In the genomic region with DNA sequence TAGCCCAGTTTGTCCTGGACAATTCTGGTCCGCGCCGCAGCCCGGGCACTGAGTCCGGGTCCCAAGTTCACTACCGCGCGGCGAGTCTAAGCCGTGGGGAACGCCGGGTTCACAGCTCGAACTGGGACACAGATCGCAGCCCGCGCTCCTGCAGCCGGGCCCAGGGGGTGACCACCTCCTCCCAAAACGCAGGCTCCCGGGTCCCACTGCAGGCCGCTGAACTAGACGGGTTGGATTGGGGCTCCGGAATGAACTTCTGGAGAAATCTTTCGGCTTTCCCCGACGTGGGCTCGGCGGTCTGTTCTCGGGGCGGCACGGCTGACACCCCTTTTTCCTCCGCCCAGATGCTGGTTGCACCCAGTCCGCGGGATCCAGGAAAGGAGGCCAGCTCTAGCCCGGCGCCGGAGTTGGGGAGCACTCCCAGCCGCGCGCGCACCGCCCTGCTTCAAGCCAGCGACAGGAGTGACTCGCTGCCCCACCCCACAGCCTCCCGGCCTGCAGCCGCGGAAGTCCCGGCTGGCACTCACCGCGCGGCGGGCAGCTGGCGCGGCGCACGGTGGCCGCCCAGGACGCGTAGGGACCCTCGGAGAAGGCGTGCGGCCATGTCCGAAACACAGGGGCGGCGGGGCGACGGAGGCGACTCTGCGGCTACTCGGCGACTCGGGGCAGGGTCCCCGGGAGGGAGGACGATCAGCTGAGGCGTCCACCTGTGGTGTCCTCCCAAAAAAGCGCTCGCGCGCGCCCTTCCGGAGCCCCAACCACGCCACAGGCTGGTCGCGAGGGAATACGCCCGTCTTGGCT, we compare ENCODE assay signal across 9 cellular contexts. TPM values are rescaled to one million over a fixed set of nuclear protein-coding genes. Genes with fewer than 3 reads are reported as not detected.
DNase-seq lines count a peak whose midpoint lies in the region; ATAC-seq and TF ChIP-seq lines count a peak whose summit lies in the region.
"Had no signal": no experiment of that assay in that cellular context is flagged by ENCODE, and none has a peak within 500 bp of the region (broad histone marks: within the 10 kb centered on the region; RNA-seq: fewer than 3 reads in every experiment).

A gene (minus strand): TSS at position 788 of the 801 bp plus-strand sequence. CDS start 184 bp downstream, at position 604.

- H3K4me1 Mint-ChIP-seq in WTC11 (peaks cover 13% of the 10 kb centered on the region), nephron (no peaks in the 10 kb centered on the region)

- peaks cover 50% of the 10 kb centered on the region for H3K27me3 Mint-ChIP-seq in WTC11 (ENCODE audit: low read depth)
- peaks cover 87% of the 10 kb centered on the region for H3K27me3 Mint-ChIP-seq in nephron (ENCODE audit: low read depth)

- H3K36me3 Mint-ChIP-seq in WTC11 (no peaks in the 10 kb centered on the region), nephron (ENCODE audit: low read depth) (no peaks in the 10 kb centered on the region)
- H3K36me3 Mint-ChIP-seq: T-cell had no signal

- H3K36me3 ChIP-seq in WERI-Rb-1, result no peaks in the 10 kb centered on the region

- DNase-seq in DMS53 (lab: John Stamatoyannopoulos, UW) (peak; percentile 79), WTC11 (ENCODE audit: low spot score) (peak; percentile 65), foreskin keratinocyte (no peak), WERI-Rb-1 (no peak)
- DNase-seq: T-cell had no signal

- POLR2A ChIA-PET in WTC11 (lab: Charles Lee), result interaction anchor here (0.7 to 1.1 kb wide), 4 partner anchors 53 to 94 kb away, joined by 3 to 8 read pairs (median 5); a partner anchor contains a TSS

- H3K27ac ChIP-seq in foreskin keratinocyte (no peak within 1 kb of the TSS), WERI-Rb-1 (no peak within 1 kb of the TSS)

- no peak within 1 kb of the TSS for H3K27ac Mint-ChIP-seq in WTC11
- peak within 1 kb of the TSS in 2 of 3 experiments; percentile 67 to 90 for H3K27ac Mint-ChIP-seq in nephron
- H3K27ac Mint-ChIP-seq: T-cell had no signal

- H3K4me3 Mint-ChIP-seq in WTC11, result peak within 1 kb of the TSS; percentile 78
- peak within 1 kb of the TSS; percentile 67 to 85 (median 78) for H3K4me3 Mint-ChIP-seq in nephron

- ATAC-seq in HG02678 (IDR thresholded peaks at IDR 0.05; ENCODE audit: unreplicated experiment), result peak; percentile 50
- ATAC-seq in WTC11, result peak; percentile 90
- peak; percentile 94 for ATAC-seq in foreskin keratinocyte
- no peak for ATAC-seq in GM21576 (IDR thresholded peaks at IDR 0.05; ENCODE audit: unreplicated experiment)
- no peak for ATAC-seq in HG03457 (IDR thresholded peaks at IDR 0.05; ENCODE audit: unreplicated experiment)

- H3K4me1 ChIP-seq in foreskin keratinocyte, result peaks cover 10% of the 10 kb centered on the region

- H3K9me3 ChIP-seq in WERI-Rb-1 (ENCODE audit: severe bottlenecking), result no peaks in the 10 kb centered on the region

- TF ChIP-seq CTCF in WTC11 (IDR thresholded peaks at IDR 0.05) (no peak), foreskin keratinocyte (conservative IDR thresholded peaks at IDR 0.05) (no peak), nephron (IDR thresholded peaks at IDR 0.05; ENCODE audit: unreplicated experiment in 3 of 3) (no peak), WERI-Rb-1 (IDR thresholded peaks at IDR 0.05; ENCODE audit: low read depth, low read length) (no peak)

- H3K4me3 ChIP-seq in WERI-Rb-1 (ENCODE audit: low read depth, low read length), result no peak within 1 kb of the TSS

- H3K27me3 ChIP-seq in foreskin keratinocyte (peaks cover 15% of the 10 kb centered on the region), WERI-Rb-1 (ENCODE audit: insufficient read depth, low read depth, severe bottlenecking) (no peaks in the 10 kb centered on the region)

- CTCF ChIA-PET in WTC11 (lab: Charles Lee), result interaction anchor here (1.8 kb wide), 1 partner anchor 26 kb away, joined by 5 read pairs; no protein-coding TSS in a partner anchor

- H3K9me3 Mint-ChIP-seq in WTC11, result no peaks in the 10 kb centered on the region
- H3K9me3 Mint-ChIP-seq in nephron, result no peaks in the 10 kb centered on the region
- H3K9me3 Mint-ChIP-seq: T-cell had no signal

TF ChIP-seq in WTC11, 78 proteins besides CTCF, POLR2A, EP300 and RAD21 (continues in another document):
- TF ChIP-seq, protein P1, sequence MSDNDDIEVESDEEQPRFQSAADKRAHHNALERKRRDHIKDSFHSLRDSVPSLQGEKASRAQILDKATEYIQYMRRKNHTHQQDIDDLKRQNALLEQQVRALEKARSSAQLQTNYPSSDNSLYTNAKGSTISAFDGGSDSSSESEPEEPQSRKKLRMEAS (CRISPR knock-in tag; IDR thresholded peaks at IDR 0.05), result peak; percentile 68
- TF ChIP-seq, protein P2, sequence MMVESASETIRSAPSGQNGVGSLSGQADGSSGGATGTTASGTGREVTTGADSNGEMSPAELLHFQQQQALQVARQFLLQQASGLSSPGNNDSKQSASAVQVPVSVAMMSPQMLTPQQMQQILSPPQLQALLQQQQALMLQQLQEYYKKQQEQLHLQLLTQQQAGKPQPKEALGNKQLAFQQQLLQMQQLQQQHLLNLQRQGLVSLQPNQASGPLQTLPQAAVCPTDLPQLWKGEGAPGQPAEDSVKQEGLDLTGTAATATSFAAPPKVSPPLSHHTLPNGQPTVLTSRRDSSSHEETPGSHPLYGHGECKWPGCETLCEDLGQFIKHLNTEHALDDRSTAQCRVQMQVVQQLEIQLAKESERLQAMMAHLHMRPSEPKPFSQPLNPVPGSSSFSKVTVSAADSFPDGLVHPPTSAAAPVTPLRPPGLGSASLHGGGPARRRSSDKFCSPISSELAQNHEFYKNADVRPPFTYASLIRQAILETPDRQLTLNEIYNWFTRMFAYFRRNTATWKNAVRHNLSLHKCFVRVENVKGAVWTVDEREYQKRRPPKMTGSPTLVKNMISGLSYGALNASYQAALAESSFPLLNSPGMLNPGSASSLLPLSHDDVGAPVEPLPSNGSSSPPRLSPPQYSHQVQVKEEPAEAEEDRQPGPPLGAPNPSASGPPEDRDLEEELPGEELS (CRISPR knock-in tag; IDR thresholded peaks at IDR 0.05), result peak; percentile 67
- TF ChIP-seq JAZF1 (CRISPR knock-in tag; IDR thresholded peaks at IDR 0.05) (no peak), CREB1 (CRISPR knock-in tag; IDR thresholded peaks at IDR 0.05) (no peak), TP53 (CRISPR knock-in tag; IDR thresholded peaks at IDR 0.05) (no peak), SOX15 (CRISPR knock-in tag; IDR thresholded peaks at IDR 0.05) (no peak), ETV6 (CRISPR knock-in tag; IDR thresholded peaks at IDR 0.05) (peak; percentile 63; the same call in 1 of the 2 replicates), KAT7 (CRISPR knock-in tag; IDR thresholded peaks at IDR 0.05; ENCODE audit: borderline replicate concordance) (peak; percentile 86; the same call in 1 of the 2 replicates)
- TF ChIP-seq, protein P3, sequence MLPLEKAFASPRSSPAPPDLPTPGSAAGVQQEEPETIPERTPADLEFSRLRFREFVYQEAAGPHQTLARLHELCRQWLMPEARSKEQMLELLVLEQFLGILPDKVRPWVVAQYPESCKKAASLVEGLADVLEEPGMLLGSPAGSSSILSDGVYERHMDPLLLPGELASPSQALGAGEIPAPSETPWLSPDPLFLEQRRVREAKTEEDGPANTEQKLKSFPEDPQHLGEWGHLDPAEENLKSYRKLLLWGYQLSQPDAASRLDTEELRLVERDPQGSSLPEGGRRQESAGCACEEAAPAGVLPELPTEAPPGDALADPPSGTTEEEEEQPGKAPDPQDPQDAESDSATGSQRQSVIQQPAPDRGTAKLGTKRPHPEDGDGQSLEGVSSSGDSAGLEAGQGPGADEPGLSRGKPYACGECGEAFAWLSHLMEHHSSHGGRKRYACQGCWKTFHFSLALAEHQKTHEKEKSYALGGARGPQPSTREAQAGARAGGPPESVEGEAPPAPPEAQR (CRISPR knock-in tag; IDR thresholded peaks at IDR 0.05), result no peak
- TF ChIP-seq, protein P4, sequence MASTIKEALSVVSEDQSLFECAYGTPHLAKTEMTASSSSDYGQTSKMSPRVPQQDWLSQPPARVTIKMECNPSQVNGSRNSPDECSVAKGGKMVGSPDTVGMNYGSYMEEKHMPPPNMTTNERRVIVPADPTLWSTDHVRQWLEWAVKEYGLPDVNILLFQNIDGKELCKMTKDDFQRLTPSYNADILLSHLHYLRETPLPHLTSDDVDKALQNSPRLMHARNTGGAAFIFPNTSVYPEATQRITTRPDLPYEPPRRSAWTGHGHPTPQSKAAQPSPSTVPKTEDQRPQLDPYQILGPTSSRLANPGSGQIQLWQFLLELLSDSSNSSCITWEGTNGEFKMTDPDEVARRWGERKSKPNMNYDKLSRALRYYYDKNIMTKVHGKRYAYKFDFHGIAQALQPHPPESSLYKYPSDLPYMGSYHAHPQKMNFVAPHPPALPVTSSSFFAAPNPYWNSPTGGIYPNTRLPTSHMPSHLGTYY (CRISPR knock-in tag; IDR thresholded peaks at IDR 0.05), result no peak
- TF ChIP-seq, protein P5, sequence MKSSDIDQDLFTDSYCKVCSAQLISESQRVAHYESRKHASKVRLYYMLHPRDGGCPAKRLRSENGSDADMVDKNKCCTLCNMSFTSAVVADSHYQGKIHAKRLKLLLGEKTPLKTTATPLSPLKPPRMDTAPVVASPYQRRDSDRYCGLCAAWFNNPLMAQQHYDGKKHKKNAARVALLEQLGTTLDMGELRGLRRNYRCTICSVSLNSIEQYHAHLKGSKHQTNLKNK (CRISPR knock-in tag; IDR thresholded peaks at IDR 0.05), result no peak

RNA-seq across cellular contexts. Expression of the gene that starts here (rescaled TPM):
- total RNA-seq in WTC11 (2021) (0.39 to 0.60 TPM (median 0.42 TPM) in 3 replicates), foreskin keratinocyte (0.18 TPM in 1 of 2 replicates, not detected in the other)
- 0.08 TPM in 2 replicates for polyA plus RNA-seq in foreskin keratinocyte
- total RNA-seq: T-cell had no signal

Comparison
In these comparisons a context has a peak if more than half of its experiments do, and no peak if none do; other contexts are left out.
1. Peak in DNase-seq and ATAC-seq in WTC11; RNA of the gene not detected or under 1 TPM.
2. Peak in ATAC-seq in foreskin keratinocyte; RNA of the gene not detected or under 1 TPM.